ENCODE assay signal across 14 cellular contexts in genomic region chr9:129451669-129452068, GRCh38.
A peak's percentile ranks its signal among the peaks of the same experiment; 100 is the strongest.
DNase-seq lines count a peak whose midpoint lies in the region; ATAC-seq and TF ChIP-seq lines count a peak whose summit lies in the region.
"Had no signal": no experiment of that assay in that cellular context is flagged by ENCODE, and none has a peak within 500 bp of the region (broad histone marks: within the 10 kb centered on the region; RNA-seq: fewer than 3 reads in every experiment).

No MANE protein-coding gene starts in this region.

- no peak overlapping the region for H2AFZ ChIP-seq in H9 (ENCODE audit: low read length)

- no peak overlapping the region for H2BK15ac ChIP-seq in H9 (ENCODE audit: low read depth, low read length)

- intact Hi-C loops in lower lobe of right lung (cut with DNase I) = no loop called here

- no peak overlapping the region for H3K9ac ChIP-seq in H9 (ENCODE audit: extremely low read depth, insufficient read length, low read length)

- H4K91ac ChIP-seq in H9 (ENCODE audit: insufficient read length, low read depth, low read length) = no peak overlapping the region

- H3K4ac ChIP-seq in H9 (ENCODE audit: low read depth, low read length) = no peak overlapping the region

- DNase-seq in H9 (no peak), lower lobe of right lung (no peak), DMS79 treated with DMSO at 0.1 percent for 48 hours (lab: John Stamatoyannopoulos, UW) (no peak), NCI-H446 treated with DMSO at 0.1 percent for 48 hours (lab: John Stamatoyannopoulos, UW) (no peak), HCEC 1CT (no peak)
- DNase-seq in activated naive CD4-positive, alpha-beta T cell treated with anti-CD3 and anti-CD28 coated beads, Interleukin-2, amount 10 ng/mL, durations not matched to agents 7 days and 5 days = no peak
- DNase-seq: activated CD4-positive, alpha-beta T cell treated with anti-CD3 and anti-CD28 coated beads, Interleukin-2, amount 50 U/mL, for 48 hours; activated gamma-delta T cell; DMS79; NCI-H1694 treated with DMSO at 0.1 percent for 48 hours had no signal

- peaks cover 35 to 36% of the 10 kb centered on the region in 2 experiments for H3K4me1 Mint-ChIP-seq in H9
- H3K4me1 Mint-ChIP-seq in activated naive CD4-positive, alpha-beta T cell treated with anti-CD3 and anti-CD28 coated beads, Interleukin-2, amount 10 ng/mL, durations not matched to agents 7 days and 5 days = peaks cover 2% of the 10 kb centered on the region

- no CpG with 5 or more reads among the region's 10 CpGs for WGBS in H9 (ENCODE audit: extremely low coverage, insufficient read length, low lambda C conversion rate)

- no peak for ATAC-seq in lower lobe of right lung
- ATAC-seq: GM12878 had no signal

- H3K79me1 ChIP-seq in H9 (ENCODE audit: insufficient read depth, low read depth, low read length, poor library complexity, severe bottlenecking) = no peaks in the 10 kb centered on the region

- no peaks in the 10 kb centered on the region for H3K4me1 ChIP-seq in H9 (ENCODE audit: insufficient read depth, low read length)
- no peaks in the 10 kb centered on the region for H3K4me1 ChIP-seq in lower lobe of right lung

- H3K27me3 ChIP-seq in H9 (ENCODE audit: insufficient read depth, low read length) (no peaks in the 10 kb centered on the region), lower lobe of right lung (ENCODE audit: low read depth) (no peaks in the 10 kb centered on the region)

- no peaks in the 10 kb centered on the region for H3K36me3 Mint-ChIP-seq in H9 (ENCODE audit: insufficient read depth in 1 of 3, low read depth in 3 of 3)
- no peaks in the 10 kb centered on the region for H3K36me3 Mint-ChIP-seq in activated naive CD4-positive, alpha-beta T cell treated with anti-CD3 and anti-CD28 coated beads, Interleukin-2, amount 10 ng/mL, durations not matched to agents 7 days and 5 days

- no peaks in the 10 kb centered on the region for H3K79me2 ChIP-seq in H9 (ENCODE audit: insufficient read depth, low read length)

- no peak overlapping the region for H4K5ac ChIP-seq in H9 (ENCODE audit: insufficient read length, low read depth, low read length)

- no peak overlapping the region for H2BK120ac ChIP-seq in H9 (ENCODE audit: low read depth, low read length, poor library complexity, severe bottlenecking)

- H3K27me3 Mint-ChIP-seq in H9 (ENCODE audit: low read depth) = peaks cover 42% of the 10 kb centered on the region
- H3K27me3 Mint-ChIP-seq in activated naive CD4-positive, alpha-beta T cell treated with anti-CD3 and anti-CD28 coated beads, Interleukin-2, amount 10 ng/mL, durations not matched to agents 7 days and 5 days = peaks cover 69% of the 10 kb centered on the region

- no peak overlapping the region for H3K4me3 Mint-ChIP-seq in H9
- H3K4me3 Mint-ChIP-seq in activated naive CD4-positive, alpha-beta T cell treated with anti-CD3 and anti-CD28 coated beads, Interleukin-2, amount 10 ng/mL, durations not matched to agents 7 days and 5 days = no peak overlapping the region
- H3K4me3 Mint-ChIP-seq: T-helper 1 cell treated with Interleukin-12 subunit alpha and Interleukin-12 subunit beta and Interleukin-4 antibody, amounts not matched to agents 30 μg/mL and 1 μg/mL, for 36 hours had no signal

- no peaks in the 10 kb centered on the region; a peak in 2 of 5 replicates for H3K9me3 Mint-ChIP-seq in H9
- H3K9me3 Mint-ChIP-seq in activated naive CD4-positive, alpha-beta T cell treated with anti-CD3 and anti-CD28 coated beads, Interleukin-2, amount 10 ng/mL, durations not matched to agents 7 days and 5 days = no peaks in the 10 kb centered on the region
- H3K9me3 Mint-ChIP-seq: T-helper 1 cell treated with Interleukin-12 subunit alpha and Interleukin-12 subunit beta and Interleukin-4 antibody, amounts not matched to agents 30 μg/mL and 1 μg/mL, for 36 hours had no signal

- H2BK5ac ChIP-seq in H9 (ENCODE audit: insufficient read length, low read length) = no peak overlapping the region

- no peak overlapping the region for H3K18ac ChIP-seq in H9 (ENCODE audit: insufficient read length, low read depth, low read length)

- H3K9me3 ChIP-seq in H9 (ENCODE audit: control insufficient read depth, low read depth, low read length) = no peaks in the 10 kb centered on the region
- H3K9me3 ChIP-seq in lower lobe of right lung = no peaks in the 10 kb centered on the region

- H3K56ac ChIP-seq in H9 (ENCODE audit: insufficient read length, low read depth, low read length) = no peak overlapping the region

- no peak overlapping the region for H3K23ac ChIP-seq in H9 (ENCODE audit: insufficient read length, low read depth, low read length)

- H3T11ph ChIP-seq in H9 (ENCODE audit: low read length) = no peak overlapping the region

- TF ChIP-seq CTCF in H9 (conservative IDR thresholded peaks at IDR 0.05) (no peak), lower lobe of right lung (IDR thresholded peaks at IDR 0.05) (no peak)

- H3K27ac Mint-ChIP-seq in H9 = peak overlapping the region in 1 of 3 experiments; percentile 66; a peak in 2 of 7 replicates
- H3K27ac Mint-ChIP-seq in activated naive CD4-positive, alpha-beta T cell treated with anti-CD3 and anti-CD28 coated beads, Interleukin-2, amount 10 ng/mL, durations not matched to agents 7 days and 5 days = no peak overlapping the region

- H3K23me2 ChIP-seq in H9 (ENCODE audit: insufficient read length, low read depth, low read length, poor library complexity, severe bottlenecking) = no peaks in the 10 kb centered on the region

- no peak overlapping the region for H3K4me2 ChIP-seq in H9 (ENCODE audit: insufficient read depth, insufficient read length, low read length)

- no peak overlapping the region for H2BK20ac ChIP-seq in H9 (ENCODE audit: low read depth, low read length, poor library complexity, severe bottlenecking)

- H3K27ac ChIP-seq in H9 (ENCODE audit: insufficient read length, low read depth, low read length) (no peak overlapping the region), cingulate gyrus (ENCODE audit: low read depth, low read length) (peak overlapping the region; percentile 76), lower lobe of right lung (peak overlapping the region; percentile 67), skin epidermis (peak overlapping the region in 17 of 21 experiments; percentile 26 to 79 (median 60))

- no peak overlapping the region for H2BK12ac ChIP-seq in H9 (ENCODE audit: insufficient read length, low read depth, low read length)

- no peaks in the 10 kb centered on the region for H3K36me3 ChIP-seq in lower lobe of right lung

- CTCF ChIA-PET in activated naive CD4-positive, alpha-beta T cell treated with anti-CD3 and anti-CD28 coated beads, Interleukin-2, amount 10 ng/mL, durations not matched to agents 7 days and 5 days (lab: Charles Lee) = no interaction called here

- no peak overlapping the region for H4K8ac ChIP-seq in H9 (replicated peaks; ENCODE audit: insufficient read length, low read depth, low read length)

- no peak overlapping the region for H3K4me3 ChIP-seq in lower lobe of right lung
- H3K4me3 ChIP-seq in skin epidermis = no peak overlapping the region
- H3K4me3 ChIP-seq: GM12878 had no signal

- no peaks in the 10 kb centered on the region for H4K20me1 ChIP-seq in H9 (ENCODE audit: control insufficient read depth, insufficient read depth, insufficient read length)

- no peak overlapping the region for H2AK5ac ChIP-seq in H9 (ENCODE audit: insufficient read length, low read length)

- peak overlapping the region; percentile 53; the same call in 1 of the 2 replicates for H3K14ac ChIP-seq in H9 (ENCODE audit: insufficient read depth, low read length)
